ENCODE assay signal across 3 cellular contexts in the genomic region with DNA sequence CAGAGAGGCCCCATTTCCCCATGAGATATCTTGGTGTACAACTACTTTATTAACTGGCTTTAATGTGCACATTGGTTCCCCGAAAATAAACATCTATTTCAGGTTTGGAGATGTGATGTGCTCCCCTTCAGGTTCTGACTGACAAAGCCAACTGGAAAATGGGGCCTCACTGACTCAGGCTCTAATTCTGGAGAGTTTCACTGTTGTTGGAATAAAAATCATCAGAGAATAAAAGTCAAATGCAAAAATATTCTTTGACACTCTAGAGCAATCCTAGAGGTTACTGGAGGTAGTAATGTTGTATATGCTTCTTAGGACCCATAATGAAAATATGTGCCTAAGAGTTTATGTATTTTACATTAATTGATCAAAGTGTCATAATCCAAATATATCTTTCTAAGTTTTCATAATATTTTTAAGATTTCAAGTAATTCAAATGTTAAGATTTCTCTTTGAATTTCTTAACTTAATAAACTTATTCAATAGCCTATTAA.
TF ChIP-seq lines count a peak whose summit lies in the region.

No MANE protein-coding gene starts in this region.

TF ChIP-seq in SK-N-SH, 30 proteins besides CTCF, POLR2A, EP300 and RAD21:
- TF ChIP-seq SMC3 (IDR thresholded peaks at IDR 0.05; ENCODE audit: low read depth, low read length), result no peak
- TF ChIP-seq NRF1 (IDR thresholded peaks at IDR 0.05; ENCODE audit: low read depth, low read length), result no peak
- TF ChIP-seq RXRA (IDR thresholded peaks at IDR 0.05; ENCODE audit: borderline replicate concordance, low read depth), result no peak
- TF ChIP-seq, protein P1, sequence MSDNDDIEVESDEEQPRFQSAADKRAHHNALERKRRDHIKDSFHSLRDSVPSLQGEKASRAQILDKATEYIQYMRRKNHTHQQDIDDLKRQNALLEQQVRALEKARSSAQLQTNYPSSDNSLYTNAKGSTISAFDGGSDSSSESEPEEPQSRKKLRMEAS (IDR thresholded peaks at IDR 0.05; ENCODE audit: low read depth), result no peak
- TF ChIP-seq EZH2phosphoT487 (IDR thresholded peaks at IDR 0.05; ENCODE audit: borderline replicate concordance, low read depth), result no peak
- TF ChIP-seq MEF2A (IDR thresholded peaks at IDR 0.05; ENCODE audit: borderline replicate concordance, low read depth), result no peak
- TF ChIP-seq, protein P2, sequence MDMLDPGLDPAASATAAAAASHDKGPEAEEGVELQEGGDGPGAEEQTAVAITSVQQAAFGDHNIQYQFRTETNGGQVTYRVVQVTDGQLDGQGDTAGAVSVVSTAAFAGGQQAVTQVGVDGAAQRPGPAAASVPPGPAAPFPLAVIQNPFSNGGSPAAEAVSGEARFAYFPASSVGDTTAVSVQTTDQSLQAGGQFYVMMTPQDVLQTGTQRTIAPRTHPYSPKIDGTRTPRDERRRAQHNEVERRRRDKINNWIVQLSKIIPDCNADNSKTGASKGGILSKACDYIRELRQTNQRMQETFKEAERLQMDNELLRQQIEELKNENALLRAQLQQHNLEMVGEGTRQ (IDR thresholded peaks at IDR 0.05; ENCODE audit: borderline replicate concordance, low read depth, low read length), result no peak

TF ChIP-seq in SK-N-SH treated with all-trans-retinoic acid at 6 μM for 48 hours, 23 proteins besides CTCF, POLR2A, EP300 and RAD21:
- TF ChIP-seq GLIS3 (CRISPR knock-in tag; IDR thresholded peaks at IDR 0.05), result no peak
- no peak for TF ChIP-seq ZNF565 (CRISPR knock-in tag; conservative IDR thresholded peaks at IDR 0.05; ENCODE audit: low read depth)
- TF ChIP-seq RARB (CRISPR knock-in tag; IDR thresholded peaks at IDR 0.05), result no peak
- no peak for TF ChIP-seq CSDC2 (CRISPR knock-in tag; IDR thresholded peaks at IDR 0.05)
- no peak for TF ChIP-seq ISL1 (CRISPR knock-in tag; IDR thresholded peaks at IDR 0.05)
- no peak for TF ChIP-seq PPARA (CRISPR knock-in tag; IDR thresholded peaks at IDR 0.05; ENCODE audit: borderline replicate concordance)
- TF ChIP-seq BACH2 (CRISPR knock-in tag; IDR thresholded peaks at IDR 0.05; ENCODE audit: borderline replicate concordance), result no peak
- TF ChIP-seq ARNTL (CRISPR knock-in tag; IDR thresholded peaks at IDR 0.05; ENCODE audit: borderline replicate concordance, low read depth), result no peak
- TF ChIP-seq ZNF70 (CRISPR knock-in tag; IDR thresholded peaks at IDR 0.05), result no peak
- no peak for TF ChIP-seq TCF4 (CRISPR knock-in tag; IDR thresholded peaks at IDR 0.05; ENCODE audit: borderline replicate concordance)
- no peak for TF ChIP-seq ZNF8 (CRISPR knock-in tag; IDR thresholded peaks at IDR 0.05)

TF ChIP-seq in endothelial cell of umbilical vein, 7 proteins besides CTCF, POLR2A, EP300 and RAD21:
- no peak for TF ChIP-seq EZH2 (IDR thresholded peaks at IDR 0.05; ENCODE audit: borderline replicate concordance, low read depth, low read length, severe bottlenecking)
- TF ChIP-seq GATA2 (IDR thresholded peaks at IDR 0.05; ENCODE audit: insufficient read depth, insufficient read length, low read depth, low read length), result no peak
- no peak for TF ChIP-seq JUN (IDR thresholded peaks at IDR 0.05; ENCODE audit: borderline replicate concordance, insufficient read depth, insufficient read length, low read depth)
- TF ChIP-seq MYC (IDR thresholded peaks at IDR 0.05; ENCODE audit: low read depth, low read length), result no peak
